In the genomic region with DNA sequence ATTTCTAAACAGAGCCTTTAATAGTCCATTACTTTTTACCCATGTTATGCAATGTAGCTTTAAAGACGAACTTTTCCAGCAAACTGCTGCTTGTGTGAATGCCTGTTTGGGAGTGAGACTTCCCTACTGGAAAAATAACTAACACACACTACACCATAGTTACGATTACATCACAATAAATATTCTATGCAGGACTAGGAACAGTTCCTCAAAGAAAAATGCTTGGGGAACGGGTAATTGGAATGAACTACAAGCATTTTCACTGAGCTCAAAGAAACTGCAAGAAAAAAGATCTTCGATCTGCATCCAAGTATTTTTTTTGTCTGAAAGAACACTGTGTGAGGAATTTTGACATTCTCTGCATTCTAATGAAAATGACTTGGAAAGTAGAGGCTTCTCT, we compare ENCODE assay signal across 21 cellular contexts. TPM values are rescaled to one million over a fixed set of nuclear protein-coding genes. Genes with fewer than 3 reads are reported as not detected.
A peak's percentile ranks its signal among the peaks of the same experiment; 100 is the strongest.
DNase-seq lines count a peak whose midpoint lies in the region; ATAC-seq and TF ChIP-seq lines count a peak whose summit lies in the region.
"Had no signal": no experiment of that assay in that cellular context is flagged by ENCODE, and none has a peak within 500 bp of the region (broad histone marks: within the 10 kb centered on the region; RNA-seq: fewer than 3 reads in every experiment).

No MANE protein-coding gene starts in this region.

- H3K9me2 ChIP-seq in MM.1S (replicated peaks; ENCODE audit: insufficient read depth, low read length), result no peaks in the 10 kb centered on the region

- POLR2A ChIA-PET in IMR-90 (lab: Charles Lee; ENCODE audit: unreplicated experiment), result no interaction called here

- peaks cover 1% of the 10 kb centered on the region; the same call in 1 of the 2 replicates for H4K20me1 ChIP-seq in IMR-90 (ENCODE audit: insufficient read depth, low read length)
- H4K20me1 ChIP-seq in MM.1S (ENCODE audit: insufficient read depth, low read length), result no peaks in the 10 kb centered on the region
- H4K20me1 ChIP-seq: BLaER1 had no signal

- H3K14ac ChIP-seq in IMR-90 (replicated peaks; ENCODE audit: low read depth, low read length), result 0 out of 2 replicates have a peak overlapping the region, but pooled peaks have one; percentile 7

- no peak overlapping the region for H2BK20ac ChIP-seq in IMR-90 (ENCODE audit: low read depth, low read length)

- H3K79me1 ChIP-seq in IMR-90 (ENCODE audit: low read depth in 1 of 2, low read length in 2 of 2), result peaks cover 17 to 84% of the 10 kb centered on the region in 2 experiments

- 0 out of 2 replicates have a peak overlapping the region, but pooled peaks have one; percentile 62 for H3K23ac ChIP-seq in IMR-90 (ENCODE audit: low read depth, low read length)

- no peak for TF ChIP-seq POLR2A in IMR-90 (IDR thresholded peaks at IDR 0.05; ENCODE audit: low read depth, low read length)

- H3K4me1 ChIP-seq in IMR-90 (ENCODE audit: control insufficient read depth, insufficient read depth, low read length), result peaks cover 21% of the 10 kb centered on the region
- H3K4me1 ChIP-seq in MM.1S (ENCODE audit: low read length), result no peaks in the 10 kb centered on the region
- H3K4me1 ChIP-seq: BLaER1 had no signal

- no peak overlapping the region for H3K4ac ChIP-seq in IMR-90 (ENCODE audit: low read depth, low read length)

- H3K27ac ChIP-seq in IMR-90 (ENCODE audit: insufficient read depth, low read length), result no peak overlapping the region
- no peak overlapping the region for H3K27ac ChIP-seq in MM.1S (ENCODE audit: low read length)
- H3K27ac ChIP-seq: BLaER1 had no signal

- peak overlapping the region; percentile 30; the same call in 1 of the 2 replicates for H3K9ac ChIP-seq in IMR-90 (ENCODE audit: low read depth, low read length)
- no peak overlapping the region for H3K9ac ChIP-seq in MM.1S (ENCODE audit: low read length)
- H3K9ac ChIP-seq: BLaER1 had no signal

- CTCF ChIA-PET in IMR-90 (lab: Yijun Ruan, JAX), result no interaction called here

- peak overlapping the region; percentile 83 for H3K4me2 ChIP-seq in IMR-90 (ENCODE audit: low read depth, low read length)
- no peak overlapping the region for H3K4me2 ChIP-seq in MM.1S (ENCODE audit: low read depth, low read length)
- H3K4me2 ChIP-seq: BLaER1 had no signal

- H2AK5ac ChIP-seq in IMR-90 (ENCODE audit: low read depth, low read length), result no peak overlapping the region

- peaks cover 30% of the 10 kb centered on the region for H3K9me1 ChIP-seq in IMR-90 (ENCODE audit: insufficient read depth, low read length)

- H3K79me2 ChIP-seq in MM.1S (ENCODE audit: low read length), result no peaks in the 10 kb centered on the region

- peak overlapping the region; percentile 30 for H2BK5ac ChIP-seq in IMR-90 (ENCODE audit: low read depth, low read length, poor library complexity, severe bottlenecking)

- no TSS peak for BruUV-seq in IMR-90 (replicated peaks; lab: Mats Ljungman, UMichigan)

- H2AFZ ChIP-seq in IMR-90 (replicated peaks; ENCODE audit: low read length, poor library complexity), result no peak overlapping the region
- H2AFZ ChIP-seq in MM.1S (ENCODE audit: low read length), result no peak overlapping the region

- intact Hi-C loops in IMR-90 (cut with micrococcal nuclease), result no loop called here

- peak overlapping the region; percentile 35; the same call in 1 of the 2 replicates for H3K18ac ChIP-seq in IMR-90 (ENCODE audit: low read depth, low read length)

- peak; percentile 48 for DNase-seq in IMR-90
- peak; percentile 64 for DNase-seq in astrocyte of the spinal cord (ENCODE audit: low read depth, low spot score)
- peak; percentile 60 for DNase-seq in fibroblast of the aortic adventitia (ENCODE audit: low read depth)
- DNase-seq in NCI-H1930 (lab: John Stamatoyannopoulos, UW), result no peak
- no peak for DNase-seq in T-helper 9 cell
- DNase-seq in MM.1S, result no peak
- DNase-seq: CD4-positive, CD25-positive, alpha-beta regulatory T cell; H7; KBM-7; NCI-H2029 treated with DMSO at 0.1 percent for 48 hours; NCI-H446 treated with DMSO at 0.1 percent for 48 hours; NCI-H526; NCI-H82; NK-92 treated with Interleukin-12 subunit alpha and Interleukin-12 subunit beta, amount 100 ng/mL, for 24 hours; PC-3 had no signal

- no peak for TF ChIP-seq CTCF in IMR-90 (conservative IDR thresholded peaks at IDR 0.05; ENCODE audit: low read depth, low read length)
- no peak for TF ChIP-seq CTCF in astrocyte of the spinal cord (IDR thresholded peaks at IDR 0.05; ENCODE audit: low read depth, low read length)
- no peak for TF ChIP-seq CTCF in fibroblast of the aortic adventitia (IDR thresholded peaks at IDR 0.05; ENCODE audit: insufficient read depth, low read length)
- TF ChIP-seq CTCF in MM.1S (IDR thresholded peaks at IDR 0.05; ENCODE audit: low read length), result no peak

- H4K5ac ChIP-seq in IMR-90 (ENCODE audit: low read depth, low read length), result peak overlapping the region; percentile 54; the same call in 1 of the 2 replicates

- dilution Hi-C loops in IMR-90 (cut with HindIII; ENCODE audit: low sequenced_read_pairs, unreplicated experiment), result no loop called here

- no peak for TF ChIP-seq RAD21 in IMR-90 (IDR thresholded peaks at IDR 0.05; ENCODE audit: low read length)

- H3K4me3 ChIP-seq in IMR-90 (ENCODE audit: insufficient read depth, low read depth, low read length), result no peak overlapping the region; the same call in 1 of the 2 replicates
- no peak overlapping the region for H3K4me3 ChIP-seq in astrocyte of the spinal cord (ENCODE audit: low read depth, low read length)
- peak overlapping the region; percentile 19 for H3K4me3 ChIP-seq in fibroblast of the aortic adventitia (ENCODE audit: low read depth, low read length)
- H3K4me3 ChIP-seq in MM.1S (ENCODE audit: low read length), result no peak overlapping the region
- H3K4me3 ChIP-seq: BLaER1, GM12878 had no signal

- no peak overlapping the region for H3K56ac ChIP-seq in IMR-90 (ENCODE audit: extremely low read depth, insufficient read depth, low read length)

- peaks cover 13% of the 10 kb centered on the region; the same call in 1 of the 2 replicates for H3K36me3 ChIP-seq in IMR-90 (ENCODE audit: control insufficient read depth, insufficient read depth, low read length)
- H3K36me3 ChIP-seq in MM.1S (replicated peaks; ENCODE audit: insufficient read depth, low read length), result no peaks in the 10 kb centered on the region
- H3K36me3 ChIP-seq: BLaER1 had no signal

- H4K8ac ChIP-seq in IMR-90 (ENCODE audit: low read depth in 2 of 2, low read length in 2 of 2), result 0 out of 4 replicates have a peak overlapping the region, but pooled peaks of 1 of the 2 experiments have one; percentile 17

- H2BK120ac ChIP-seq in IMR-90 (ENCODE audit: low read depth, low read length), result peak overlapping the region; percentile 32; the same call in 1 of the 2 replicates

- WGBS in IMR-90 (ENCODE audit: extremely low coverage in 2 of 2, insufficient read length in 1 of 2), 2 experiments, result no CpG with 5 or more reads among the region's 4 CpGs

- in situ Hi-C loops in IMR-90 (cut with MboI; ENCODE audit: low sequenced_read_pairs) (loop anchor here (25.0 kb wide), 2 partner anchors 906 to 1181 kb away; partner anchors contain the start of gene NCKAP5), astrocyte of the spinal cord (cut with HindIII; ENCODE audit: low sequenced_read_pairs) (no loop called here)

- H3K27me3 ChIP-seq in IMR-90 (ENCODE audit: control insufficient read depth, insufficient read depth, low read length) (no peaks in the 10 kb centered on the region), MM.1S (replicated peaks; ENCODE audit: insufficient read depth, low read length) (no peaks in the 10 kb centered on the region)
- H3K27me3 ChIP-seq: BLaER1 had no signal

- ATAC-seq in IMR-90 (ENCODE audit: low read depth) (peak; percentile 52), HG03571 (IDR thresholded peaks at IDR 0.05; ENCODE audit: unreplicated experiment) (no peak)
- ATAC-seq: GM12878, PC-3 had no signal

- no peak overlapping the region for H2AK9ac ChIP-seq in IMR-90 (replicated peaks; ENCODE audit: low read depth, low read length, poor library complexity)

- H4K91ac ChIP-seq in IMR-90 (ENCODE audit: insufficient read depth, low read depth, low read length), result peak overlapping the region; percentile 14; the same call in 1 of the 2 replicates

- no peaks in the 10 kb centered on the region for H3F3A ChIP-seq in MM.1S (ENCODE audit: insufficient read depth, low read length)

- H3K9me3 ChIP-seq in IMR-90 (ENCODE audit: control insufficient read depth, insufficient read depth, low read length), result no peaks in the 10 kb centered on the region
- no peaks in the 10 kb centered on the region for H3K9me3 ChIP-seq in MM.1S (replicated peaks; ENCODE audit: insufficient read depth, low read length)
- H3K9me3 ChIP-seq: BLaER1 had no signal

- H2BK15ac ChIP-seq in IMR-90 (ENCODE audit: low read depth, low read length), result peak overlapping the region; percentile 31; the same call in 1 of the 3 replicates

TF ChIP-seq in IMR-90, 13 proteins besides CTCF, POLR2A, EP300 and RAD21:
- TF ChIP-seq MAZ (IDR thresholded peaks at IDR 0.05; ENCODE audit: borderline replicate concordance, low read depth, low read length), result no peak
- TF ChIP-seq, protein P1, sequence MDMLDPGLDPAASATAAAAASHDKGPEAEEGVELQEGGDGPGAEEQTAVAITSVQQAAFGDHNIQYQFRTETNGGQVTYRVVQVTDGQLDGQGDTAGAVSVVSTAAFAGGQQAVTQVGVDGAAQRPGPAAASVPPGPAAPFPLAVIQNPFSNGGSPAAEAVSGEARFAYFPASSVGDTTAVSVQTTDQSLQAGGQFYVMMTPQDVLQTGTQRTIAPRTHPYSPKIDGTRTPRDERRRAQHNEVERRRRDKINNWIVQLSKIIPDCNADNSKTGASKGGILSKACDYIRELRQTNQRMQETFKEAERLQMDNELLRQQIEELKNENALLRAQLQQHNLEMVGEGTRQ (IDR thresholded peaks at IDR 0.05; ENCODE audit: low read depth, low read length), result no peak
- TF ChIP-seq SMC3 (IDR thresholded peaks at IDR 0.05; ENCODE audit: low read depth, low read length), result no peak
- no peak for TF ChIP-seq BHLHE40 (IDR thresholded peaks at IDR 0.05; ENCODE audit: low read depth, low read length)
- no peak for TF ChIP-seq CHD1 (IDR thresholded peaks at IDR 0.05; ENCODE audit: low read depth, low read length)
- no peak for TF ChIP-seq MXI1 (IDR thresholded peaks at IDR 0.05; ENCODE audit: borderline replicate concordance, low read depth, low read length)
- no peak for TF ChIP-seq RFX5 (IDR thresholded peaks at IDR 0.05; ENCODE audit: low read depth, low read length)
- no peak for TF ChIP-seq FOS (IDR thresholded peaks at IDR 0.05; ENCODE audit: low read depth, low read length)
- TF ChIP-seq NFE2L2 (IDR thresholded peaks at IDR 0.05; ENCODE audit: low read depth, low read length), result no peak
- no peak for TF ChIP-seq MAFK (IDR thresholded peaks at IDR 0.05; ENCODE audit: low read depth, low read length)
- no peak for TF ChIP-seq RCOR1 (IDR thresholded peaks at IDR 0.05; ENCODE audit: insufficient replicate concordance, low read length)

RNA-seq across cellular contexts. Expression of gene LYPD1, which starts 13.8 kb away (rescaled TPM):
- total RNA-seq in IMR-90 (2012; rRNA removed) (79.7 and 87.6 TPM in 2 replicates), fibroblast of the aortic adventitia (ENCODE audit: low replicate concordance) (0.74 and 25.2 TPM in 2 replicates)
- polyA plus RNA-seq in IMR-90 (2012; rRNA removed), result 66.1 and 66.2 TPM in 2 replicates
- polyA plus RNA-seq in IMR-90 (2012; cell fraction: cytosol; rRNA removed), result 63.3 and 78.3 TPM in 2 replicates
- polyA plus RNA-seq in IMR-90 (2012; cell fraction: nucleus; rRNA removed; ENCODE audit: low replicate concordance), result 22.6 and 25.5 TPM in 2 replicates
- total RNA-seq: CD4-positive, CD25-positive, alpha-beta regulatory T cell; G401; GM12878; LHCN-M2; MCF 10A had no signal
- polyA plus RNA-seq: CD4-positive, CD25-positive, alpha-beta regulatory T cell; GM12878 had no signal

Comparison
In these comparisons a context has a peak if more than half of its experiments do, and no peak if none do; other contexts are left out.
1. DNase-seq: peak in IMR-90 (single experiment), astrocyte of the spinal cord (single experiment) and fibroblast of the aortic adventitia (single experiment); none in NCI-H1930 (0 of 2), T-helper 9 cell (single experiment) and MM.1S (single experiment).